ENCODE assay signal across 20 cellular contexts in the genomic region with DNA sequence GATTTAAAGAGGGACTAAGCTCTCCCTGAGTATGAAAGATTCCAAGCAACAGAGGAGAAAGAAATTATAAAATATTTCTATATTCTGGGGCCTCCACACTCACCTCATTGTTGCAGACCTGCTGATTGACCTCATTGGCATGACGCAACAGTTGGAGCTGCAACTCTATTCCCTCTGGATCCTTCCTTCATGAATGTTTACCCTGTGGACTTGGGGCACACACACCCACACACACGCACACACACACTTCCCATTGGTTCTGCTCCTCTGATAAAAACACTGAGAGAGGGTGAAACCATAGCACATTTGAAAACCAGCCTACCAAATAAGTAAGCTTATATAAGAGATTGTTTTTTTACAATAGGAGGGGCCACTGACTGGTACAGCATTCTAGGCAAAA.
DNase-seq lines count a peak whose midpoint lies in the region; ATAC-seq and TF ChIP-seq lines count a peak whose summit lies in the region.
"Had no signal": no experiment of that assay in that cellular context is flagged by ENCODE, and none has a peak within 500 bp of the region (broad histone marks: within the 10 kb centered on the region; RNA-seq: fewer than 3 reads in every experiment).

No MANE protein-coding gene starts in this region.

- H3K36me3 Mint-ChIP-seq in nephron progenitor cell (ENCODE audit: low read depth): no peaks in the 10 kb centered on the region
- no peaks in the 10 kb centered on the region for H3K36me3 Mint-ChIP-seq in endothelial cell (ENCODE audit: low read depth, unreplicated experiment)
- H3K36me3 Mint-ChIP-seq: CD4-positive, CD25-positive, alpha-beta regulatory T cell; CD8-positive, alpha-beta T cell had no signal

- H3K4me1 Mint-ChIP-seq in nephron progenitor cell (peaks cover 42% of the 10 kb centered on the region), endothelial cell (ENCODE audit: unreplicated experiment) (no peaks in the 10 kb centered on the region)
- H3K4me1 Mint-ChIP-seq: B cell; CD4-positive, CD25-positive, alpha-beta regulatory T cell; GM23338 had no signal

- no peaks in the 10 kb centered on the region for H3K79me2 ChIP-seq in GM23248 (ENCODE audit: insufficient read depth)

- DNase-seq in GM23248 (peak; percentile 11), left lobe of liver (ENCODE audit: low spot score) (no peak), nephron progenitor cell (no peak), endothelial cell (ENCODE audit: low spot score) (no peak)
- DNase-seq: Caco-2; CD4-positive, CD25-positive, alpha-beta regulatory T cell; CD8-positive, alpha-beta T cell; DMS 273 treated with DMSO at 0.1 percent for 48 hours; DMS79; EL; GDM1; H9 had no signal

- peak overlapping the region; percentile 22 for H3K27ac Mint-ChIP-seq in nephron progenitor cell
- H3K27ac Mint-ChIP-seq in endothelial cell (ENCODE audit: unreplicated experiment): no peak overlapping the region
- H3K27ac Mint-ChIP-seq: B cell; CD4-positive, CD25-positive, alpha-beta regulatory T cell; CD8-positive, alpha-beta T cell; GM23338; H9 had no signal

- H3K4me1 ChIP-seq in GM23248 (ENCODE audit: insufficient read depth): no peaks in the 10 kb centered on the region
- H3K4me1 ChIP-seq: BLaER1, Caco-2 had no signal

- H3K4me2 ChIP-seq in GM23248 (ENCODE audit: unreplicated experiment): no peak overlapping the region
- H3K4me2 ChIP-seq: BLaER1, GM23338 had no signal

- H3K27me3 Mint-ChIP-seq in nephron progenitor cell (ENCODE audit: low read depth, poor library complexity) (peaks cover 9% of the 10 kb centered on the region), endothelial cell (ENCODE audit: unreplicated experiment) (peaks cover 5% of the 10 kb centered on the region)
- H3K27me3 Mint-ChIP-seq: B cell; CD4-positive, CD25-positive, alpha-beta regulatory T cell had no signal

- H3K27me3 ChIP-seq in GM23248 (replicated peaks; ENCODE audit: insufficient read depth): no peaks in the 10 kb centered on the region
- H3K27me3 ChIP-seq: BLaER1 had no signal

- WGBS in GM23248 (ENCODE audit: low coverage in 1 of 2, low lambda C conversion rate in 2 of 2, missing lambda C conversion rate in 2 of 2), 2 experiments: 61 to 70% methylated on average over 2 of the region's 2 CpGs

- H3K9me2 ChIP-seq in GM23248 (ENCODE audit: insufficient read depth): no peaks in the 10 kb centered on the region

- in situ Hi-C loops in GM23248 (cut with MboI): no loop called here

- peak; percentile 26 for ATAC-seq in left lobe of liver
- no peak for ATAC-seq in HG02571 (IDR thresholded peaks at IDR 0.05; ENCODE audit: unreplicated experiment)
- no peak for ATAC-seq in GM21723 (IDR thresholded peaks at IDR 0.05; ENCODE audit: unreplicated experiment)
- ATAC-seq: CD8-positive, alpha-beta T cell; GM23338; HCT116 had no signal

- no peak overlapping the region for H3K9ac ChIP-seq in GM23248
- H3K9ac ChIP-seq: BLaER1 had no signal

- no peak overlapping the region for H3K4me3 ChIP-seq in GM23248
- H3K4me3 ChIP-seq: BLaER1, GM23338 had no signal

- no peaks in the 10 kb centered on the region for H3K36me3 ChIP-seq in GM23248 (ENCODE audit: low read depth)
- H3K36me3 ChIP-seq: BLaER1 had no signal

- H3K9me3 Mint-ChIP-seq in nephron progenitor cell (peaks cover 6% of the 10 kb centered on the region), endothelial cell (ENCODE audit: unreplicated experiment) (no peaks in the 10 kb centered on the region)

- H2AFZ ChIP-seq in GM23248: no peak overlapping the region
- H2AFZ ChIP-seq: GM23338 had no signal

- no peaks in the 10 kb centered on the region for H3K9me3 ChIP-seq in GM23248 (ENCODE audit: low read depth)
- H3K9me3 ChIP-seq: BLaER1, Caco-2 had no signal

- H3K4me3 Mint-ChIP-seq in nephron progenitor cell (no peak overlapping the region), endothelial cell (ENCODE audit: unreplicated experiment) (no peak overlapping the region)
- H3K4me3 Mint-ChIP-seq: B cell; CD4-positive, CD25-positive, alpha-beta regulatory T cell; CD8-positive, alpha-beta T cell; GM23338; H9 had no signal

- H3K27ac ChIP-seq in GM23248: no peak overlapping the region
- H3K27ac ChIP-seq: 22Rv1, BLaER1, C4-2B had no signal

- H4K20me1 ChIP-seq in GM23248 (ENCODE audit: insufficient read depth): no peaks in the 10 kb centered on the region
- H4K20me1 ChIP-seq: BLaER1 had no signal

- peaks cover 4% of the 10 kb centered on the region; the same call in 1 of the 2 replicates for H3F3A ChIP-seq in GM23248 (ENCODE audit: insufficient read depth)

- TF ChIP-seq CTCF in nephron progenitor cell (IDR thresholded peaks at IDR 0.05): no peak
- TF ChIP-seq CTCF in endothelial cell (IDR thresholded peaks at IDR 0.05; ENCODE audit: unreplicated experiment): no peak
